2 cellular contexts compared by ENCODE assay signal in genomic region chr3:162348912-162349311, GRCh38.
TF ChIP-seq lines count a peak whose summit lies in the region.

No MANE protein-coding gene starts in this region.

TF ChIP-seq in GM23338, 12 proteins besides CTCF, POLR2A, EP300 and RAD21:
- TF ChIP-seq NANOG (IDR thresholded peaks at IDR 0.05; ENCODE audit: borderline replicate concordance) (no peak), CREB1 (CRISPR knock-in tag; IDR thresholded peaks at IDR 0.05; ENCODE audit: low read depth) (no peak), POLR2AphosphoS5 (IDR thresholded peaks at IDR 0.05; ENCODE audit: low read depth) (no peak)
- TF ChIP-seq, protein P1, sequence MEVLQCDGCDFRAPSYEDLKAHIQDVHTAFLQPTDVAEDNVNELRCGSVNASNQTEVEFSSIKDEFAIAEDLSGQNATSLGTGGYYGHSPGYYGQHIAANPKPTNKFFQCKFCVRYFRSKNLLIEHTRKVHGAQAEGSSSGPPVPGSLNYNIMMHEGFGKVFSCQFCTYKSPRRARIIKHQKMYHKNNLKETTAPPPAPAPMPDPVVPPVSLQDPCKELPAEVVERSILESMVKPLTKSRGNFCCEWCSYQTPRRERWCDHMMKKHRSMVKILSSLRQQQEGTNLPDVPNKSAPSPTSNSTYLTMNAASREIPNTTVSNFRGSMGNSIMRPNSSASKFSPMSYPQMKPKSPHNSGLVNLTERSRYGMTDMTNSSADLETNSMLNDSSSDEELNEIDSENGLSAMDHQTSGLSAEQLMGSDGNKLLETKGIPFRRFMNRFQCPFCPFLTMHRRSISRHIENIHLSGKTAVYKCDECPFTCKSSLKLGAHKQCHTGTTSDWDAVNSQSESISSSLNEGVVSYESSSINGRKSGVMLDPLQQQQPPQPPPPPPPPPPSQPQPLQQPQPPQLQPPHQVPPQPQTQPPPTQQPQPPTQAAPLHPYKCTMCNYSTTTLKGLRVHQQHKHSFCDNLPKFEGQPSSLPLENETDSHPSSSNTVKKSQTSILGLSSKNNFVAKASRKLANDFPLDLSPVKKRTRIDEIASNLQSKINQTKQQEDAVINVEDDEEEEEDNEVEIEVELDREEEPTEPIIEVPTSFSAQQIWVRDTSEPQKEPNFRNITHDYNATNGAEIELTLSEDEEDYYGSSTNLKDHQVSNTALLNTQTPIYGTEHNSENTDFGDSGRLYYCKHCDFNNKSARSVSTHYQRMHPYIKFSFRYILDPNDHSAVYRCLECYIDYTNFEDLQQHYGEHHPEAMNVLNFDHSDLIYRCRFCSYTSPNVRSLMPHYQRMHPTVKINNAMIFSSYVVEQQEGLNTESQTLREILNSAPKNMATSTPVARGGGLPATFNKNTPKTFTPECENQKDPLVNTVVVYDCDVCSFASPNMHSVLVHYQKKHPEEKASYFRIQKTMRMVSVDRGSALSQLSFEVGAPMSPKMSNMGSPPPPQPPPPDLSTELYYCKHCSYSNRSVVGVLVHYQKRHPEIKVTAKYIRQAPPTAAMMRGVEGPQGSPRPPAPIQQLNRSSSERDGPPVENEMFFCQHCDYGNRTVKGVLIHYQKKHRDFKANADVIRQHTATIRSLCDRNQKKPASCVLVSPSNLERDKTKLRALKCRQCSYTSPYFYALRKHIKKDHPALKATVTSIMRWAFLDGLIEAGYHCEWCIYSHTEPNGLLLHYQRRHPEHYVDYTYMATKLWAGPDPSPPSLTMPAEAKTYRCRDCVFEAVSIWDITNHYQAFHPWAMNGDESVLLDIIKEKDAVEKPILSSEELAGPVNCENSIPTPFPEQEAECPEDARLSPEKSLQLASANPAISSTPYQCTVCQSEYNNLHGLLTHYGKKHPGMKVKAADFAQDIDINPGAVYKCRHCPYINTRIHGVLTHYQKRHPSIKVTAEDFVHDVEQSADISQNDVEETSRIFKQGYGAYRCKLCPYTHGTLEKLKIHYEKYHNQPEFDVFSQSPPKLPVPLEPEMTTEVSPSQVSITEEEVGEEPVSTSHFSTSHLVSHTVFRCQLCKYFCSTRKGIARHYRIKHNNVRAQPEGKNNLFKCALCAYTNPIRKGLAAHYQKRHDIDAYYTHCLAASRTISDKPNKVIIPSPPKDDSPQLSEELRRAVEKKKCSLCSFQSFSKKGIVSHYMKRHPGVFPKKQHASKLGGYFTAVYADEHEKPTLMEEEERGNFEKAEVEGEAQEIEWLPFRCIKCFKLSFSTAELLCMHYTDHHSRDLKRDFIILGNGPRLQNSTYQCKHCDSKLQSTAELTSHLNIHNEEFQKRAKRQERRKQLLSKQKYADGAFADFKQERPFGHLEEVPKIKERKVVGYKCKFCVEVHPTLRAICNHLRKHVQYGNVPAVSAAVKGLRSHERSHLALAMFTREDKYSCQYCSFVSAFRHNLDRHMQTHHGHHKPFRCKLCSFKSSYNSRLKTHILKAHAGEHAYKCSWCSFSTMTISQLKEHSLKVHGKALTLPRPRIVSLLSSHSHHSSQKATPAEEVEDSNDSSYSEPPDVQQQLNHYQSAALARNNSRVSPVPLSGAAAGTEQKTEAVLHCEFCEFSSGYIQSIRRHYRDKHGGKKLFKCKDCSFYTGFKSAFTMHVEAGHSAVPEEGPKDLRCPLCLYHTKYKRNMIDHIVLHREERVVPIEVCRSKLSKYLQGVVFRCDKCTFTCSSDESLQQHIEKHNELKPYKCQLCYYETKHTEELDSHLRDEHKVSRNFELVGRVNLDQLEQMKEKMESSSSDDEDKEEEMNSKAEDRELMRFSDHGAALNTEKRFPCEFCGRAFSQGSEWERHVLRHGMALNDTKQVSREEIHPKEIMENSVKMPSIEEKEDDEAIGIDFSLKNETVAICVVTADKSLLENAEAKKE (CRISPR knock-in tag; IDR thresholded peaks at IDR 0.05), result no peak

TF ChIP-seq in H1, 55 proteins besides CTCF, POLR2A, EP300 and RAD21:
- no peak for TF ChIP-seq SUZ12 (IDR thresholded peaks at IDR 0.05; ENCODE audit: low read length)
- TF ChIP-seq JUND (IDR thresholded peaks at IDR 0.05; ENCODE audit: low read length), result no peak
- TF ChIP-seq EGR1 (IDR thresholded peaks at IDR 0.05; ENCODE audit: borderline replicate concordance, low read depth, low read length), result no peak
- no peak for TF ChIP-seq KDM5A (IDR thresholded peaks at IDR 0.05; ENCODE audit: low read length)
- TF ChIP-seq BACH1 (IDR thresholded peaks at IDR 0.05; ENCODE audit: low read length), result no peak
TF ChIP-seq in H1: peak in this region for 0.
